Comparison of ENCODE assay signal across 8 cellular contexts in the genomic region with DNA sequence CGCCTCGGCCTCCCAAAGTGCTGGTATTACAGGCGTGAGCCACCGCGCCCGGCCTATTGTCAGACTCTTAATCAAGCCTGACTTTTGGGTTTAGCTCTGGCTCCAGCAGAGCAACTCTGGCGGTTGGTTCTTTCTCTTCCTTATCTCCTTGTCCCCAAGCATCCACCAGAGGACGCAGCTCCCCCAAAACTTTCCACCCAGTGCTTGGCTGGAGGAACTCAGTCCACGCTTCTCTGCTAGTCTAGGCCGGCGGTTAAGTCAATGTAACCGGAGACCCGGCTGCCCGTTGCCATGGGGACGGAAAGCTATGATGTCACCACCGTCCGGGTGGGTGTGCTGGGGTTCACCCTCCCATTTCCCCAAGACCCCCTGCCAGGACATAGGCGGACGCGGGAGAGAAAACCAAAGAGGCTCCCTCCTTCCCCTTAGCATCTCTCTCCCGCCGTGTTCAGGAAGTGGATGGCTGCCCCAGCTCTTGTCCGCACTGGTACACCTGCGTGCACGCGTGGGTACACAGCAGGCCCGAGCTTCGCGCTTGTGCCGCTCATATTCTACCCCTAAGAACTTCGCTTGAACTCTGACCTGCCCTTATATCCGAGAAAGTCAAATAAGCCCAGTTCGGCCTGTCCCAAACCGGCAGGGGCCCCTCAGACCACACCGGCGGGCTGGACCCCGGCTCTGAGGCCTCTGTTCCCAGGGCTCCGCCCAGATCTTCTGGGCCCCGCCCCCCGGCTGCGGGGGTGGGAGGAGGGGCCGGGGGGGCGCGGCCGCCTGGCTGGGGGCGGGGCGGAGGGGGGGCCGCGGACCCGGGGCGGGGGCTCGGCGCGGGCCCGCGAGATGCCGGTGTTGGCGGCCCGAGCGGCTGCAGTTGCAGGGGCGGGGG. TPM values are rescaled to one million over a fixed set of nuclear protein-coding genes. Genes with fewer than 3 reads are reported as not detected.
DNase-seq lines count a peak whose midpoint lies in the region; ATAC-seq and TF ChIP-seq lines count a peak whose summit lies in the region.

Gene RND2, plus strand, starts transcription at position 825 of the 883 bp plus-strand sequence. CDS start 117 bp downstream, outside the sequence.

- peak within 1 kb of the TSS; percentile 88 for H3K4me2 ChIP-seq in trophoblast cell (ENCODE audit: low read length)

- intact Hi-C loops in left cardiac atrium (cut with DNase I) (loop anchor here in 1 of 2 donors (5.0 kb wide), 1 partner anchor 148 kb away; the partner anchor contains the start of gene NBR1), thyroid gland (cut with DNase I) (loop anchor here (2.0 to 5.0 kb wide), 2 partner anchors 102 to 143 kb away; no protein-coding TSS in a partner anchor)

- H4K91ac ChIP-seq in trophoblast cell (ENCODE audit: low read depth, low read length) = peak within 1 kb of the TSS; percentile 25

- H2BK12ac ChIP-seq in trophoblast cell (ENCODE audit: low read length) = no peak within 1 kb of the TSS

- peak in 1 of 2 donors; percentile 67 for TF ChIP-seq POLR2A in thyroid gland (IDR thresholded peaks at IDR 0.05)

- peak within 1 kb of the TSS; percentile 9 for H3K14ac ChIP-seq in trophoblast cell (ENCODE audit: low read length)

- peak within 1 kb of the TSS; percentile 55 for H2AFZ ChIP-seq in trophoblast cell (ENCODE audit: insufficient read depth, low read length, poor library complexity)

- H3K79me1 ChIP-seq in trophoblast cell (ENCODE audit: low read length) = peaks cover 14% of the 10 kb centered on the region

- peaks cover 12% of the 10 kb centered on the region for H3K27me3 Mint-ChIP-seq in T-helper 1 cell treated with Interleukin-12 subunit alpha and Interleukin-12 subunit beta and Interleukin-4 antibody, amounts not matched to agents 30 μg/mL and 1 μg/mL, for 36 hours (ENCODE audit: low read depth)

- H3K18ac ChIP-seq in trophoblast cell (ENCODE audit: low read length) = no peak within 1 kb of the TSS

- H3K4me1 ChIP-seq in trophoblast cell (ENCODE audit: control insufficient read depth in 1 of 2, insufficient read depth in 2 of 2, low read length in 2 of 2) (peaks cover 5 to 12% of the 10 kb centered on the region in 2 experiments), thyroid gland (peaks cover 8 to 34% of the 10 kb centered on the region in 2 donors)

- H3K4me3 ChIP-seq in trophoblast cell (ENCODE audit: low read depth, low read length) (peak within 1 kb of the TSS; percentile 70), thyroid gland (replicated peaks in 1 of 3) (peak within 1 kb of the TSS; percentile 8 to 42 (median 30))

- peaks cover 11% of the 10 kb centered on the region for H3K79me2 ChIP-seq in trophoblast cell (ENCODE audit: control insufficient read depth, insufficient read depth, low read length, poor library complexity)

- H4K8ac ChIP-seq in trophoblast cell (ENCODE audit: low read depth, low read length) = peak within 1 kb of the TSS; percentile 74

- no peak within 1 kb of the TSS for H3K4ac ChIP-seq in trophoblast cell (ENCODE audit: low read depth, low read length)

- no peak within 1 kb of the TSS for H2BK120ac ChIP-seq in trophoblast cell (ENCODE audit: insufficient read depth, low read length, poor library complexity)

- H3K27ac ChIP-seq in trophoblast cell (ENCODE audit: low read depth, low read length) = peak within 1 kb of the TSS; percentile 16
- H3K27ac ChIP-seq in thyroid gland = peak within 1 kb of the TSS; percentile 52 to 80 (median 76)

- H3K23ac ChIP-seq in trophoblast cell (ENCODE audit: low read length) = no peak within 1 kb of the TSS

- in situ Hi-C loops in ACHN (cut with HindIII; ENCODE audit: low pct_ligation_motif_present, low pct_unique_long_range_greater_than_20kb, low sequenced_read_pairs) = no loop called here

- no peaks in the 10 kb centered on the region for H3K27me3 ChIP-seq in trophoblast cell (ENCODE audit: insufficient read depth, low read length)
- H3K27me3 ChIP-seq in thyroid gland = no peaks in the 10 kb centered on the region

- DNase-seq in ACHN (peak; percentile 97), GM19240 (ENCODE audit: insufficient read length, low spot score) (peak; percentile 97), NCI-H146 treated with DMSO at 0.1 percent for 48 hours (lab: John Stamatoyannopoulos, UW; ENCODE audit: unreplicated experiment) (peak; percentile 81), amniotic stem cell (lab: John Stamatoyannopoulos, UW) (peak; percentile 93), left cardiac atrium (peak; percentile 92), trophoblast cell (peak; percentile 46 to 63), thyroid gland (peak; percentile 92 to 95)

- H3K36me3 ChIP-seq in trophoblast cell (ENCODE audit: control insufficient read depth in 1 of 2, insufficient read depth in 2 of 2, low read length in 2 of 2) = peaks cover 0 to 4% of the 10 kb centered on the region in 2 experiments
- H3K36me3 ChIP-seq in thyroid gland = no peaks in the 10 kb centered on the region

- peak within 1 kb of the TSS; percentile 86 for H3K4me3 Mint-ChIP-seq in T-helper 1 cell treated with Interleukin-12 subunit alpha and Interleukin-12 subunit beta and Interleukin-4 antibody, amounts not matched to agents 30 μg/mL and 1 μg/mL, for 36 hours

- no peak within 1 kb of the TSS for H2BK5ac ChIP-seq in trophoblast cell (ENCODE audit: low read depth, low read length, poor library complexity)

- no peak within 1 kb of the TSS for H2AK5ac ChIP-seq in trophoblast cell (ENCODE audit: low read length)

- WGBS in trophoblast cell (ENCODE audit: extremely low coverage, insufficient coverage, insufficient read length) = no CpG with 5 or more reads among the region's 61 CpGs
- 0% methylated on average over 26 to 32 of the region's 61 CpGs for whole genome bisulfite sequencing in thyroid gland, 2 donors

- H3K9me3 Mint-ChIP-seq in T-helper 1 cell treated with Interleukin-12 subunit alpha and Interleukin-12 subunit beta and Interleukin-4 antibody, amounts not matched to agents 30 μg/mL and 1 μg/mL, for 36 hours = no peaks in the 10 kb centered on the region

- H3K9me3 ChIP-seq in trophoblast cell (ENCODE audit: insufficient read depth, low read depth, low read length) (peaks cover 2% of the 10 kb centered on the region), thyroid gland (no peaks in the 10 kb centered on the region)

- no peaks in the 10 kb centered on the region for H3K36me3 Mint-ChIP-seq in T-helper 1 cell treated with Interleukin-12 subunit alpha and Interleukin-12 subunit beta and Interleukin-4 antibody, amounts not matched to agents 30 μg/mL and 1 μg/mL, for 36 hours (ENCODE audit: low read depth)

- H3K27ac Mint-ChIP-seq in T-helper 1 cell treated with Interleukin-12 subunit alpha and Interleukin-12 subunit beta and Interleukin-4 antibody, amounts not matched to agents 30 μg/mL and 1 μg/mL, for 36 hours = peak within 1 kb of the TSS; percentile 67

- peak; percentile 54 to 97 (median 86) for TF ChIP-seq CTCF in thyroid gland (IDR thresholded peaks at IDR 0.05)

- peak; percentile 71 to 73 for ATAC-seq in left cardiac atrium

- H3K9ac ChIP-seq in trophoblast cell (ENCODE audit: low read length) = peak within 1 kb of the TSS; percentile 15

- peaks cover 8% of the 10 kb centered on the region for H3K4me1 Mint-ChIP-seq in T-helper 1 cell treated with Interleukin-12 subunit alpha and Interleukin-12 subunit beta and Interleukin-4 antibody, amounts not matched to agents 30 μg/mL and 1 μg/mL, for 36 hours (ENCODE audit: low read depth)

- H4K12ac ChIP-seq in trophoblast cell (ENCODE audit: low read depth, low read length) = peak within 1 kb of the TSS; percentile 10

RNA-seq across cellular contexts. Expression of gene RND2, which starts in this region (rescaled TPM):
- 1 to 10 TPM; 1.6 to 1.8 TPM for total RNA-seq in left cardiac atrium
- 2.4 and 2.6 TPM in 2 replicates for polyA plus RNA-seq in trophoblast cell (2013)
- total RNA-seq in thyroid gland = 10 to 100 TPM in 2 of 4 donors, 1 to 10 TPM in 2; 5.2 to 14.8 (median 10.3) TPM

Comparison
In these comparisons a context has a peak if more than half of its experiments do, and no peak if none do; other contexts are left out.
1. Peak in every context shown above with its lines: DNase-seq, ATAC-seq, H3K4me3 ChIP-seq and H3K27ac ChIP-seq.